In the genomic region with DNA sequence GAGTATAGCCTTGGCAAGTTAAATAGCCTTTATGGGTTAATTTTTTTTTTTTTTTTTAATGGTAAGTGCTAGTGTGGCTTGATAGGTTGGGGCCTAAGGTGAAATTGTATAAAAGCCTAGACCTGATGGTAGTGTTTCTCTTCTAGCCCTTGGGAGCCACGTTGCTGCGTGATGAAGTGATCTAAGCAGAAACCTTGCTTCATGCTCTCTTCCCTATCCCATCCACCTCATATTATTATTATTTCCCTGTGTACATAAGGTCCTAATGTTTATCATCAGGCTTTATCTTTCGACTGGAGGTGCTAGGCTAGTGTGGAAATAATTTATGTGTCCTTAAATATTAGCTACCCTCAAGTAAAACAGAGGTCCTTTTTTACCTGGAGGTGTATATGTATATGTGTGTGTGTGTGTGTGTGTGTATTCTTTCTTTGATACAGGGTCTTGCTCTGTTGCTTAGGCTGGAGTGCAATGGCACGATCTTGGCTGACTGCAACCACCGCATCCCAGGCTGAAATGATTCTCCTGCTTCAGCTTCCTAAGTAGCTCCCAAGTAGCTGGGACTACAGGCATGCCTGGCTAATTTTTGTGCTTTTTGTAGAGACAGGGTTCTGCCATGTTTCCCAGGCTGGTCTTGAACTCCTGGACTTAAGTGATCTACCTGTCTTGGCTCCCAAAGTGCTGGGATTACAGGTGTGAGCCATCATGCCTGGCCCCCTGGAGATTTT, we compare ENCODE assay signal across 14 cellular contexts. TPM values are rescaled to one million over a fixed set of nuclear protein-coding genes. Genes with fewer than 3 reads are reported as not detected.
A peak's percentile ranks its signal among the peaks of the same experiment; 100 is the strongest.
DNase-seq lines count a peak whose midpoint lies in the region; ATAC-seq and TF ChIP-seq lines count a peak whose summit lies in the region.
"Had no signal": no experiment of that assay in that cellular context is flagged by ENCODE, and none has a peak within 500 bp of the region (broad histone marks: within the 10 kb centered on the region; RNA-seq: fewer than 3 reads in every experiment).

No MANE protein-coding gene starts in this region.

- no peak overlapping the region for H3K23ac ChIP-seq in H9 (ENCODE audit: insufficient read length, low read depth, low read length)

- no peak overlapping the region for H3K9ac ChIP-seq in OCI-LY1 (ENCODE audit: low read length)
- H3K9ac ChIP-seq in H9 (ENCODE audit: extremely low read depth, insufficient read length, low read length) = no peak overlapping the region

- H3K79me2 ChIP-seq in OCI-LY1 (ENCODE audit: insufficient read depth, low read length) (peaks cover 75% of the 10 kb centered on the region), H9 (ENCODE audit: insufficient read depth, low read length) (peaks cover 44% of the 10 kb centered on the region; the same call in 1 of the 2 replicates)

- H3K27ac ChIP-seq in CD4-positive, alpha-beta T cell (ENCODE audit: low read depth, low read length) = no peak overlapping the region
- H3K27ac ChIP-seq in OCI-LY1 (ENCODE audit: low read depth, low read length, poor library complexity, severe bottlenecking) = no peak overlapping the region
- H3K27ac ChIP-seq in esophagus muscularis mucosa (replicated peaks in 1 of 4) = peak overlapping the region; percentile 94 to 99 (median 97)
- peak overlapping the region; percentile 94 for H3K27ac ChIP-seq in neutrophil
- H3K27ac ChIP-seq in H9 (ENCODE audit: insufficient read length, low read depth, low read length) = no peak overlapping the region

- no peaks in the 10 kb centered on the region for H3F3A ChIP-seq in OCI-LY1 (ENCODE audit: insufficient read depth, low read length)

- no peak overlapping the region for H3T11ph ChIP-seq in H9 (ENCODE audit: low read length)

- H2BK12ac ChIP-seq in H9 (ENCODE audit: insufficient read length, low read depth, low read length) = no peak overlapping the region

- no peak overlapping the region for H4K5ac ChIP-seq in H9 (ENCODE audit: insufficient read length, low read depth, low read length)

- H3K9me2 ChIP-seq in OCI-LY1 (ENCODE audit: low read depth, low read length) = no peaks in the 10 kb centered on the region

- peaks cover 11% of the 10 kb centered on the region for H3K23me2 ChIP-seq in H9 (ENCODE audit: insufficient read length, low read depth, low read length, poor library complexity, severe bottlenecking)

- no peak overlapping the region for H3K4me3 ChIP-seq in OCI-LY1 (ENCODE audit: low read depth, low read length, poor library complexity, severe bottlenecking)
- peak overlapping the region in 2 of 4 donors; percentile 1 to 83 for H3K4me3 ChIP-seq in esophagus muscularis mucosa
- H3K4me3 ChIP-seq in neutrophil (ENCODE audit: low read depth in 1 of 2, low read length in 1 of 2) = peak overlapping the region in 1 of 2 experiments; percentile 97

- H3K27me3 Mint-ChIP-seq in CD4-positive, alpha-beta T cell = no peaks in the 10 kb centered on the region
- H3K27me3 Mint-ChIP-seq in H9 (ENCODE audit: low read depth) = no peaks in the 10 kb centered on the region
- H3K27me3 Mint-ChIP-seq: activated naive CD8-positive, alpha-beta T cell treated with anti-CD3 and anti-CD28 coated beads, Interleukin-2, amount 10 ng/mL, durations not matched to agents 7 days and 5 days; stimulated activated naive CD8-positive, alpha-beta T cell treated with anti-CD3 and anti-CD28 coated beads, Interleukin-15, Interleukin-2, amounts not matched to agents 100 ng/mL and 50 ng/mL, for 24 hours had no signal

- H3K4ac ChIP-seq in H9 (ENCODE audit: low read depth, low read length) = no peak overlapping the region

- H3K4me1 ChIP-seq in OCI-LY1 (ENCODE audit: insufficient read depth, low read length, severe bottlenecking) (peaks cover 66% of the 10 kb centered on the region), esophagus muscularis mucosa (peaks cover 67 to 83% (median 77%) of the 10 kb centered on the region in 4 donors), neutrophil (ENCODE audit: control insufficient read depth in 1 of 2, insufficient read depth in 1 of 2, low read depth in 1 of 2, low read length in 1 of 2) (peaks cover 87 to 90% of the 10 kb centered on the region in 2 experiments), H9 (ENCODE audit: insufficient read depth, low read length) (no peaks in the 10 kb centered on the region; the same call in 1 of the 2 replicates)

- peaks cover 15% of the 10 kb centered on the region for H3K36me3 ChIP-seq in OCI-LY1 (ENCODE audit: insufficient read depth, low read length)
- H3K36me3 ChIP-seq in esophagus muscularis mucosa = no peaks in the 10 kb centered on the region
- no peaks in the 10 kb centered on the region for H3K36me3 ChIP-seq in neutrophil

- peaks cover 10% of the 10 kb centered on the region for H3K79me1 ChIP-seq in H9 (ENCODE audit: insufficient read depth, low read depth, low read length, poor library complexity, severe bottlenecking)

- no peak overlapping the region for H4K8ac ChIP-seq in H9 (replicated peaks; ENCODE audit: insufficient read length, low read depth, low read length)

- WGBS in esophagus muscularis mucosa = 78% methylated on average over 5 of the region's 5 CpGs
- no CpG with 5 or more reads among the region's 5 CpGs for WGBS in H9 (ENCODE audit: extremely low coverage, insufficient read length, low lambda C conversion rate)

- H2BK120ac ChIP-seq in H9 (ENCODE audit: low read depth, low read length, poor library complexity, severe bottlenecking) = no peak overlapping the region

- H2BK15ac ChIP-seq in H9 (ENCODE audit: low read depth, low read length) = no peak overlapping the region

- H3K9me3 ChIP-seq in CD4-positive, alpha-beta T cell (ENCODE audit: control insufficient read depth, low read length) = no peaks in the 10 kb centered on the region
- no peaks in the 10 kb centered on the region for H3K9me3 ChIP-seq in OCI-LY1 (ENCODE audit: low read length)
- no peaks in the 10 kb centered on the region for H3K9me3 ChIP-seq in esophagus muscularis mucosa
- no peaks in the 10 kb centered on the region for H3K9me3 ChIP-seq in neutrophil
- no peaks in the 10 kb centered on the region for H3K9me3 ChIP-seq in H9 (ENCODE audit: control insufficient read depth, low read depth, low read length)

- H3K56ac ChIP-seq in H9 (ENCODE audit: insufficient read length, low read depth, low read length) = no peak overlapping the region

- no peaks in the 10 kb centered on the region for H3K9me3 Mint-ChIP-seq in CD4-positive, alpha-beta T cell
- H3K9me3 Mint-ChIP-seq in H9 = no peaks in the 10 kb centered on the region
- H3K9me3 Mint-ChIP-seq: activated naive CD8-positive, alpha-beta T cell treated with anti-CD3 and anti-CD28 coated beads, Interleukin-2, amount 10 ng/mL, durations not matched to agents 7 days and 5 days; stimulated activated naive CD8-positive, alpha-beta T cell treated with anti-CD3 and anti-CD28 coated beads, Interleukin-15, Interleukin-2, amounts not matched to agents 100 ng/mL and 50 ng/mL, for 24 hours; T-helper 1 cell treated with Interleukin-12 subunit alpha and Interleukin-12 subunit beta and Interleukin-4 antibody, amounts not matched to agents 30 μg/mL and 1 μg/mL, for 36 hours had no signal

- no peak for TF ChIP-seq CTCF in CD4-positive, alpha-beta T cell (IDR thresholded peaks at IDR 0.05)
- TF ChIP-seq CTCF in OCI-LY1 (IDR thresholded peaks at IDR 0.05; ENCODE audit: low read length) = no peak
- TF ChIP-seq CTCF in esophagus muscularis mucosa (IDR thresholded peaks at IDR 0.05) = no peak
- TF ChIP-seq CTCF in neutrophil (IDR thresholded peaks at IDR 0.05) = no peak
- TF ChIP-seq CTCF in H9 (conservative IDR thresholded peaks at IDR 0.05) = no peak

- CTCF ChIA-PET in CD4-positive, alpha-beta T cell (lab: Charles Lee) = no interaction called here

- no peak overlapping the region for H2AK5ac ChIP-seq in H9 (ENCODE audit: insufficient read length, low read length)

- intact Hi-C loops in CD4-positive, alpha-beta T cell (cut with DNase I, micrococcal nuclease) = loop anchor here in 1 of 2 experiments (5.0 kb wide), 1 partner anchor 172 kb away; no protein-coding TSS in a partner anchor
- intact Hi-C loops in esophagus muscularis mucosa (cut with DNase I) = no loop called here

- H3K36me3 Mint-ChIP-seq in CD4-positive, alpha-beta T cell (ENCODE audit: low read depth) = peaks cover 5% of the 10 kb centered on the region
- H3K36me3 Mint-ChIP-seq in H9 (ENCODE audit: insufficient read depth in 1 of 3, low read depth in 3 of 3) = no peaks in the 10 kb centered on the region

- POLR2A ChIA-PET in CD4-positive, alpha-beta T cell (lab: Charles Lee) = interaction anchor here (0.6 to 1.0 kb wide), 3 partner anchors 17 to 38 kb away, joined by 3 to 7 read pairs (median 3); no protein-coding TSS in a partner anchor

- no peak overlapping the region for H4K91ac ChIP-seq in H9 (ENCODE audit: insufficient read length, low read depth, low read length)

- H3K4me3 Mint-ChIP-seq in CD4-positive, alpha-beta T cell = peak overlapping the region; percentile 55
- no peak overlapping the region for H3K4me3 Mint-ChIP-seq in H9
- H3K4me3 Mint-ChIP-seq: activated CD8-positive, alpha-beta T cell treated with anti-CD3 and anti-CD28 coated beads, Interleukin-2, amount 10 ng/mL, durations not matched to agents 7 days and 5 days; activated naive CD8-positive, alpha-beta T cell treated with anti-CD3 and anti-CD28 coated beads, Interleukin-2, amount 10 ng/mL, durations not matched to agents 7 days and 5 days; stimulated activated naive CD8-positive, alpha-beta T cell treated with anti-CD3 and anti-CD28 coated beads, Interleukin-15, Interleukin-2, amounts not matched to agents 100 ng/mL and 50 ng/mL, for 24 hours had no signal

- no peak overlapping the region for H3K27ac Mint-ChIP-seq in CD4-positive, alpha-beta T cell
- H3K27ac Mint-ChIP-seq in H9 = no peak overlapping the region
- H3K27ac Mint-ChIP-seq: activated CD8-positive, alpha-beta T cell treated with anti-CD3 and anti-CD28 coated beads, Interleukin-2, amount 10 ng/mL, durations not matched to agents 7 days and 5 days had no signal

- no peak overlapping the region for H3K18ac ChIP-seq in H9 (ENCODE audit: insufficient read length, low read depth, low read length)

- no peak for TF ChIP-seq EP300 in esophagus muscularis mucosa (IDR thresholded peaks at IDR 0.05)

- no peak overlapping the region for H3K14ac ChIP-seq in H9 (ENCODE audit: insufficient read depth, low read length)

- peak overlapping the region; percentile 80; the same call in 1 of the 2 replicates for H3K4me2 ChIP-seq in OCI-LY1 (ENCODE audit: low read length)
- no peak overlapping the region for H3K4me2 ChIP-seq in H9 (ENCODE audit: insufficient read depth, insufficient read length, low read length)

- H2BK5ac ChIP-seq in H9 (ENCODE audit: insufficient read length, low read length) = no peak overlapping the region

- no peak for ATAC-seq in CD4-positive, alpha-beta T cell (ENCODE audit: poor library complexity)
- no peak for ATAC-seq in GM21447 (IDR thresholded peaks at IDR 0.05; ENCODE audit: unreplicated experiment)
- ATAC-seq: activated CD8-positive, alpha-beta T cell treated with anti-CD3 and anti-CD28 coated beads, Interleukin-2, amount 10 ng/mL, durations not matched to agents 7 days and 5 days had no signal

- no peaks in the 10 kb centered on the region for H3K27me3 ChIP-seq in CD4-positive, alpha-beta T cell (ENCODE audit: control insufficient read depth, insufficient read depth, low read length)
- no peaks in the 10 kb centered on the region for H3K27me3 ChIP-seq in OCI-LY1 (ENCODE audit: insufficient read depth, low read length)
- H3K27me3 ChIP-seq in esophagus muscularis mucosa = no peaks in the 10 kb centered on the region
- H3K27me3 ChIP-seq in neutrophil = no peaks in the 10 kb centered on the region
- H3K27me3 ChIP-seq in H9 (ENCODE audit: insufficient read depth, low read length) = no peaks in the 10 kb centered on the region

- DNase-seq in CD4-positive, alpha-beta T cell = no peak
- DNase-seq in esophagus muscularis mucosa (ENCODE audit: extremely low spot score) (no peak), H9 (no peak), DMS 273 treated with DMSO at 0.1 percent for 48 hours (lab: John Stamatoyannopoulos, UW) (no peak), occipital lobe (lab: John Stamatoyannopoulos, UW) (no peak)
- DNase-seq: activated CD8-positive, alpha-beta T cell treated with anti-CD3 and anti-CD28 coated beads, Interleukin-2, amount 10 ng/mL, durations not matched to agents 7 days and 5 days; activated naive CD8-positive, alpha-beta T cell treated with anti-CD3 and anti-CD28 coated beads, Interleukin-2, amount 10 ng/mL, durations not matched to agents 7 days and 5 days; head of caudate nucleus; stimulated activated CD4-positive, alpha-beta T cell treated with anti-CD3 and anti-CD28 coated beads, Interleukin-4, amount 100 ng/mL, for 24 hours had no signal

- peaks cover 23% of the 10 kb centered on the region for H3K4me1 Mint-ChIP-seq in CD4-positive, alpha-beta T cell (ENCODE audit: low read depth)
- H3K4me1 Mint-ChIP-seq in H9 = peaks cover 6 to 11% of the 10 kb centered on the region in 2 experiments; a peak in 3 of 4 replicates

- no peak for TF ChIP-seq POLR2A in esophagus muscularis mucosa (IDR thresholded peaks at IDR 0.05; ENCODE audit: low read depth)

- H2AFZ ChIP-seq in OCI-LY1 (ENCODE audit: low read length) = no peak overlapping the region
- no peak overlapping the region for H2AFZ ChIP-seq in H9 (ENCODE audit: low read length)

- H4K20me1 ChIP-seq in OCI-LY1 (ENCODE audit: insufficient read depth, low read length) = no peaks in the 10 kb centered on the region
- peaks cover 3% of the 10 kb centered on the region for H4K20me1 ChIP-seq in H9 (ENCODE audit: control insufficient read depth, insufficient read depth, insufficient read length)

- H2BK20ac ChIP-seq in H9 (ENCODE audit: low read depth, low read length, poor library complexity, severe bottlenecking) = no peak overlapping the region

RNA-seq across cellular contexts. Expression of gene UGCG, which starts 3.6 kb away (rescaled TPM):
- 10 to 100 TPM; 42.1 to 44.0 TPM for total RNA-seq in CD4-positive, alpha-beta T cell
- total RNA-seq in esophagus muscularis mucosa (10 to 100 TPM; 24.5 to 87.8 (median 33.5) TPM), H9 (2021) (23.3 and 23.8 TPM in 2 replicates), occipital lobe (108 TPM)

Comparison
In these comparisons a context has a peak if more than half of its experiments do, and no peak if none do; other contexts are left out.
1. H3K27ac ChIP-seq: peak in esophagus muscularis mucosa (4 of 4) and neutrophil (single experiment); none in CD4-positive, alpha-beta T cell (single experiment), OCI-LY1 (single experiment) and H9 (single experiment).